ENCODE assay signal across 25 cellular contexts in genomic region chr1:98296681-98297080, GRCh38.
"Had no signal": no experiment of that assay in that cellular context is flagged by ENCODE, and none has a peak within 500 bp of the region (broad histone marks: within the 10 kb centered on the region; RNA-seq: fewer than 3 reads in every experiment).

No MANE protein-coding gene starts in this region.

- H3K4me1 ChIP-seq: Peyer's patch had no signal

- H3K9me3 ChIP-seq: Peyer's patch, SK-N-SH had no signal

- FAIRE-seq: HepG2 had no signal

- DNase-seq: IMR-90, Kasumi-1, MV-4-11, NCI-H1048, NCI-H1105, NCI-H1417, NCI-H1436 treated with DMSO at 0.1 percent for 48 hours, NCI-H1694, NCI-H1930, NCI-H2081 treated with DMSO at 0.1 percent for 48 hours, NCI-H2171, NCI-H226, NCI-H446, NCI-H510A, NCI-H524 treated with DMSO at 0.1 percent for 48 hours, NCI-H69, NCI-H774, Peyer's patch, SHP77, SK-N-SH, SW 1271, T-cell had no signal

- H3K27ac ChIP-seq: KMS-11, PC-9, Peyer's patch had no signal

- H3K27ac Mint-ChIP-seq: T-cell had no signal

- H3K4me1 Mint-ChIP-seq: T-cell had no signal

- H3K4me3 ChIP-seq: PC-9, Peyer's patch had no signal

- H3K27me3 Mint-ChIP-seq: T-cell had no signal

- H2AFZ ChIP-seq: PC-9 had no signal

- H3K36me3 ChIP-seq: Peyer's patch had no signal

- H3K4me2 ChIP-seq: KMS-11, PC-9, SK-N-SH had no signal

- H3K36me3 Mint-ChIP-seq: T-cell had no signal

- ATAC-seq: HepG2, T-cell had no signal

- H3K27me3 ChIP-seq: Peyer's patch had no signal

- H3K4me3 Mint-ChIP-seq: T-cell had no signal

- H3K9me2 ChIP-seq: SK-N-SH had no signal

- H3K9ac ChIP-seq: KMS-11, SK-N-SH had no signal
